ENCODE assay signal across 1 cellular context in genomic region chr2:16750175-16750924, GRCh38.
TF ChIP-seq lines count a peak whose summit lies in the region.

No MANE protein-coding gene starts in this region.

TF ChIP-seq in K562, 482 proteins besides CTCF, POLR2A, EP300 and RAD21 (continued from another document and continues in another):
- TF ChIP-seq MBD1 (CRISPR knock-in tag; IDR thresholded peaks at IDR 0.05): no peak
- TF ChIP-seq MECOM (CRISPR knock-in tag; IDR thresholded peaks at IDR 0.05): peak; percentile 76
- no peak for TF ChIP-seq NR2C2 (CRISPR knock-in tag; IDR thresholded peaks at IDR 0.05)
- 0 out of 2 replicates have a peak, but pooled peaks have one; percentile 16 for TF ChIP-seq NR2C2 (tag; IDR thresholded peaks at IDR 0.05)
- TF ChIP-seq NONO (IDR thresholded peaks at IDR 0.05; ENCODE audit: low read depth in 2 of 2, low read length in 1 of 2): 0 out of 4 replicates have a peak, but pooled peaks of 1 of the 2 experiments have one; percentile 13
- peak; percentile 85 for TF ChIP-seq HDAC2 (IDR thresholded peaks at IDR 0.05)
- no peak for TF ChIP-seq PHF21A (IDR thresholded peaks at IDR 0.05; ENCODE audit: borderline replicate concordance, low read depth)
- 0 out of 2 replicates have a peak, but pooled peaks have one; percentile 43 for TF ChIP-seq ZNF449 (CRISPR knock-in tag; IDR thresholded peaks at IDR 0.05)
- no peak for TF ChIP-seq MCM7 (IDR thresholded peaks at IDR 0.05)
- no peak for TF ChIP-seq ZBTB33 (CRISPR knock-in tag; IDR thresholded peaks at IDR 0.05)
- no peak for TF ChIP-seq MLX (CRISPR knock-in tag; conservative IDR thresholded peaks at IDR 0.05)
- TF ChIP-seq MXD1 (CRISPR knock-in tag; IDR thresholded peaks at IDR 0.05; ENCODE audit: borderline replicate concordance, poor library complexity, severe bottlenecking): no peak
- no peak for TF ChIP-seq PTRF (tag; IDR thresholded peaks at IDR 0.05)
- TF ChIP-seq TAL1 (IDR thresholded peaks at IDR 0.05): peak; percentile 86
- TF ChIP-seq U2AF2 (optimal IDR thresholded peaks at IDR 0.05; ENCODE audit: low read depth, low read length): no peak
- TF ChIP-seq PHB2 (IDR thresholded peaks at IDR 0.05; ENCODE audit: low read depth): no peak
- TF ChIP-seq ZNF655 (CRISPR knock-in tag; IDR thresholded peaks at IDR 0.05): no peak
- TF ChIP-seq NFIC (IDR thresholded peaks at IDR 0.05): peak; percentile 9
- no peak for TF ChIP-seq CSDE1 (IDR thresholded peaks at IDR 0.05)
- no peak for TF ChIP-seq MEF2D (tag; conservative IDR thresholded peaks at IDR 0.05; ENCODE audit: low read depth)
- no peak for TF ChIP-seq ZNF280B (CRISPR knock-in tag; IDR thresholded peaks at IDR 0.05)
- no peak for TF ChIP-seq ARID3B (CRISPR knock-in tag; IDR thresholded peaks at IDR 0.05; ENCODE audit: borderline replicate concordance)
- no peak for TF ChIP-seq DEAF1 (CRISPR knock-in tag; IDR thresholded peaks at IDR 0.05)
- no peak for TF ChIP-seq MXI1 (IDR thresholded peaks at IDR 0.05; ENCODE audit: low read depth, low read length)
- no peak for TF ChIP-seq HDAC8 (tag; IDR thresholded peaks at IDR 0.05)
- no peak for TF ChIP-seq CEBPG (CRISPR knock-in tag; IDR thresholded peaks at IDR 0.05)
- TF ChIP-seq CEBPG (tag; conservative IDR thresholded peaks at IDR 0.05 in 1 of 2, IDR thresholded peaks at IDR 0.05 in 1 of 2): no peak
- TF ChIP-seq KAT7 (CRISPR knock-in tag; IDR thresholded peaks at IDR 0.05; ENCODE audit: borderline replicate concordance): peak; percentile 54; the same call in 1 of the 2 replicates
- TF ChIP-seq TBL1XR1 (IDR thresholded peaks at IDR 0.05; ENCODE audit: low read length in 2 of 2): no peak
- no peak for TF ChIP-seq SUPT5H (IDR thresholded peaks at IDR 0.05)
- no peak for TF ChIP-seq ZNF217 (CRISPR knock-in tag; IDR thresholded peaks at IDR 0.05)
- no peak for TF ChIP-seq TCF7L2 (IDR thresholded peaks at IDR 0.05; ENCODE audit: low read depth, low read length)
- TF ChIP-seq TRIM24 (IDR thresholded peaks at IDR 0.05): peak; percentile 76
- TF ChIP-seq HNRNPL (IDR thresholded peaks at IDR 0.05; ENCODE audit: low read depth, low read length): no peak
- no peak for TF ChIP-seq FUS (optimal IDR thresholded peaks at IDR 0.05; ENCODE audit: low read depth, low read length)
- TF ChIP-seq ZEB2 (IDR thresholded peaks at IDR 0.05): 0 out of 2 replicates have a peak, but pooled peaks have one; percentile 20
- no peak for TF ChIP-seq FOXJ3 (CRISPR knock-in tag; IDR thresholded peaks at IDR 0.05)
- no peak for TF ChIP-seq ZNF224 (CRISPR knock-in tag; IDR thresholded peaks at IDR 0.05)
- TF ChIP-seq HNRNPLL (IDR thresholded peaks at IDR 0.05; ENCODE audit: low read depth, low read length, poor library complexity, severe bottlenecking): no peak
- TF ChIP-seq CREB1 (IDR thresholded peaks at IDR 0.05): no peak
- TF ChIP-seq CREB1 (CRISPR knock-in tag; IDR thresholded peaks at IDR 0.05): 0 out of 2 replicates have a peak, but pooled peaks have one; percentile 28
- TF ChIP-seq SLC30A9 (CRISPR knock-in tag; IDR thresholded peaks at IDR 0.05): no peak
- TF ChIP-seq ZNF282 (CRISPR knock-in tag; IDR thresholded peaks at IDR 0.05): no peak
- TF ChIP-seq ATF4 (CRISPR knock-in tag; IDR thresholded peaks at IDR 0.05): no peak
- no peak for TF ChIP-seq KDM5B (IDR thresholded peaks at IDR 0.05; ENCODE audit: insufficient replicate concordance, low read depth, low read length)
- TF ChIP-seq BHLHE40 (IDR thresholded peaks at IDR 0.05; ENCODE audit: low read length): no peak
- peak; percentile 85 for TF ChIP-seq ARID1B (IDR thresholded peaks at IDR 0.05)
- TF ChIP-seq ZNF766 (CRISPR knock-in tag; conservative IDR thresholded peaks at IDR 0.05): 0 out of 2 replicates have a peak, but pooled peaks have one; percentile 59
- TF ChIP-seq ASH1L (IDR thresholded peaks at IDR 0.05; ENCODE audit: borderline replicate concordance, low read depth, partially characterized antibody): no peak
- peak; percentile 82 for TF ChIP-seq LCOR (CRISPR knock-in tag; IDR thresholded peaks at IDR 0.05)
- no peak for TF ChIP-seq ZBTB9 (CRISPR knock-in tag; IDR thresholded peaks at IDR 0.05)
- no peak for TF ChIP-seq OTX1 (CRISPR knock-in tag; IDR thresholded peaks at IDR 0.05)
- TF ChIP-seq DPF2 (IDR thresholded peaks at IDR 0.05): no peak
- 0 out of 2 replicates have a peak, but pooled peaks have one; percentile 18 for TF ChIP-seq FOXM1 (IDR thresholded peaks at IDR 0.05; ENCODE audit: low read depth)
- no peak for TF ChIP-seq FOXM1 (CRISPR knock-in tag; IDR thresholded peaks at IDR 0.05; ENCODE audit: low read depth)
- TF ChIP-seq GATAD2A (IDR thresholded peaks at IDR 0.05): no peak
- TF ChIP-seq SNRNP70 (optimal IDR thresholded peaks at IDR 0.05; ENCODE audit: low read depth, low read length): no peak
- TF ChIP-seq ZNF76 (CRISPR knock-in tag; IDR thresholded peaks at IDR 0.05; ENCODE audit: borderline replicate concordance): 0 out of 2 replicates have a peak, but pooled peaks have one; percentile 28
- TF ChIP-seq TCF3 (CRISPR knock-in tag; IDR thresholded peaks at IDR 0.05): peak; percentile 89
- TF ChIP-seq HNRNPH1 (optimal IDR thresholded peaks at IDR 0.05; ENCODE audit: low read depth, low read length): no peak
- TF ChIP-seq ZNF232 (CRISPR knock-in tag; IDR thresholded peaks at IDR 0.05): no peak
- no peak for TF ChIP-seq BMI1 (IDR thresholded peaks at IDR 0.05; ENCODE audit: low read length)
- no peak for TF ChIP-seq ZNF146 (CRISPR knock-in tag; IDR thresholded peaks at IDR 0.05; ENCODE audit: unreplicated experiment)
- no peak for TF ChIP-seq RBBP5 (IDR thresholded peaks at IDR 0.05; ENCODE audit: borderline replicate concordance, insufficient read depth, low read length, poor library complexity, severe bottlenecking)
- no peak for TF ChIP-seq CCAR2 (IDR thresholded peaks at IDR 0.05; ENCODE audit: low read depth, low read length)
